19 cellular contexts compared by ENCODE assay signal in genomic region chr10:128111686-128112085, GRCh38.
"Had no signal": no experiment of that assay in that cellular context is flagged by ENCODE, and none has a peak within 500 bp of the region (broad histone marks: within the 10 kb centered on the region; RNA-seq: fewer than 3 reads in every experiment).

No MANE protein-coding gene starts in this region.

- H2AFZ ChIP-seq: PC-9 had no signal

- H3K9me3 ChIP-seq: adrenal gland had no signal

- H3K4me2 ChIP-seq: PC-9 had no signal

- ATAC-seq: activated T-cell treated with anti-CD3 and anti-CD28 coated beads, Interleukin-2, amount 50 U/mL, for 72 hours had no signal

- H3K27ac ChIP-seq: adrenal gland, PC-9, WERI-Rb-1 had no signal

- H3K36me3 ChIP-seq: adrenal gland had no signal

- DNase-seq: activated CD4-positive, alpha-beta memory T cell treated with anti-CD3 and anti-CD28 coated beads for 36 hours; activated CD4-positive, alpha-beta T cell treated with anti-CD3 and anti-CD28 coated beads for 4 hours; activated CD8-positive, alpha-beta memory T cell treated with anti-CD3 and anti-CD28 coated beads for 24 hours; activated naive CD4-positive, alpha-beta T cell treated with anti-CD3 and anti-CD28 coated beads, Interleukin-2, amount 50 U/mL, for 16 hours; activated naive CD8-positive, alpha-beta T cell treated with anti-CD3 and anti-CD28 coated beads, Interleukin-2, amount 10 ng/mL, durations not matched to agents 7 days and 5 days; activated T-cell treated with anti-CD3 and anti-CD28 coated beads for 4 hours; activated T-cell treated with anti-CD3 and anti-CD28 coated beads, Interleukin-2, amount 50 U/mL, for 72 hours; adrenal gland; anterior cingulate cortex; cerebellar nuclear complex; MM.1S; NCI-H1105; NCI-H1436; NCI-H1694 treated with DMSO at 0.1 percent for 48 hours; NCI-H2081; NCI-H524; PC-9; SIG-M5; WERI-Rb-1 had no signal

- H3K4me1 ChIP-seq: adrenal gland had no signal

- H3K4me3 ChIP-seq: adrenal gland, PC-9 had no signal

- H3K27me3 ChIP-seq: adrenal gland had no signal
